ENCODE assay signal across 12 cellular contexts in genomic region chr21:35390013-35390776, GRCh38.
DNase-seq lines count a peak whose midpoint lies in the region; FAIRE-seq and TF ChIP-seq lines count a peak whose summit lies in the region.
"Had no signal": no experiment of that assay in that cellular context is flagged by ENCODE, and none has a peak within 500 bp of the region (broad histone marks: within the 10 kb centered on the region; RNA-seq: fewer than 3 reads in every experiment).

No MANE protein-coding gene starts in this region.

- H3K4me3 ChIP-seq in astrocyte of the spinal cord (ENCODE audit: low read depth, low read length) (no peak overlapping the region), mesenchymal stem cell (ENCODE audit: insufficient read depth in 1 of 2, low read depth in 1 of 2, low read length in 2 of 2) (no peak overlapping the region), uterus (no peak overlapping the region), small intestine (ENCODE audit: low read depth in 1 of 2, low read length in 2 of 2) (no peak overlapping the region)
- H3K4me3 ChIP-seq: heart right ventricle had no signal

- H2BK15ac ChIP-seq in mesenchymal stem cell (ENCODE audit: low read depth, poor library complexity, severe bottlenecking) = no peak overlapping the region

- H3K4me3 Mint-ChIP-seq in Calu3 (ENCODE audit: low read depth, unreplicated experiment) = no peak overlapping the region
- H3K4me3 Mint-ChIP-seq in activated CD4-positive, alpha-beta T cell treated with anti-CD3 and anti-CD28 coated beads, Interleukin-2, amount 10 ng/mL, durations not matched to agents 7 days and 5 days = no peak overlapping the region

- no peak overlapping the region for H4K8ac ChIP-seq in mesenchymal stem cell (ENCODE audit: low read length)

- no peak overlapping the region for H2AFZ ChIP-seq in mesenchymal stem cell (ENCODE audit: low read depth, low read length)

- H3K4me1 Mint-ChIP-seq in Calu3 (ENCODE audit: low read depth, unreplicated experiment) = no peaks in the 10 kb centered on the region
- no peaks in the 10 kb centered on the region for H3K4me1 Mint-ChIP-seq in activated CD4-positive, alpha-beta T cell treated with anti-CD3 and anti-CD28 coated beads, Interleukin-2, amount 10 ng/mL, durations not matched to agents 7 days and 5 days

- FAIRE-seq in small intestine (lab: Jason Lieb, UNC) = no peak

- no peaks in the 10 kb centered on the region for H3K27me3 Mint-ChIP-seq in Calu3 (ENCODE audit: unreplicated experiment)
- H3K27me3 Mint-ChIP-seq in activated CD4-positive, alpha-beta T cell treated with anti-CD3 and anti-CD28 coated beads, Interleukin-2, amount 10 ng/mL, durations not matched to agents 7 days and 5 days = no peaks in the 10 kb centered on the region

- 94% methylated on average over 3 of the region's 5 CpGs for WGBS in mesenchymal stem cell
- WGBS in small intestine, 3 donors = 87 to 89% (median 87%) methylated on average over 5 of the region's 5 CpGs

- H3K9me3 ChIP-seq in mesenchymal stem cell (ENCODE audit: control insufficient read depth, low read length) = no peaks in the 10 kb centered on the region
- H3K9me3 ChIP-seq in uterus = no peaks in the 10 kb centered on the region
- no peaks in the 10 kb centered on the region for H3K9me3 ChIP-seq in small intestine (ENCODE audit: control insufficient read depth, low read depth)

- TF ChIP-seq POLR2A in uterus (IDR thresholded peaks at IDR 0.05) = no peak

- no peak overlapping the region for H2BK120ac ChIP-seq in mesenchymal stem cell (ENCODE audit: low read depth, low read length)

- H4K91ac ChIP-seq in mesenchymal stem cell (ENCODE audit: low read length) = no peak overlapping the region

- DNase-seq in EL (peak; percentile 25), NAMALWA (ENCODE audit: low spot score) (peak; percentile 13), astrocyte of the spinal cord (ENCODE audit: low read depth, low spot score) (peak; percentile 59), mesenchymal stem cell (peak; percentile 68), uterus (no peak), Calu3 (no peak), small intestine (no peak)
- no peak for DNase-seq in activated CD4-positive, alpha-beta T cell treated with anti-CD3 and anti-CD28 coated beads, Interleukin-2, amount 10 ng/mL, durations not matched to agents 7 days and 5 days
- DNase-seq: activated CD4-positive, alpha-beta T cell treated with anti-CD3 and anti-CD28 coated beads, Interleukin-2, amount 50 U/mL, for 1 hour; anterior cingulate cortex; heart right ventricle had no signal

- in situ Hi-C loops in astrocyte of the spinal cord (cut with HindIII; ENCODE audit: low sequenced_read_pairs) = no loop called here

- TF ChIP-seq CTCF in astrocyte of the spinal cord (IDR thresholded peaks at IDR 0.05; ENCODE audit: low read depth, low read length) = no peak
- TF ChIP-seq CTCF in uterus (IDR thresholded peaks at IDR 0.05) = no peak
- TF ChIP-seq CTCF in Calu3 (IDR thresholded peaks at IDR 0.05; ENCODE audit: unreplicated experiment) = no peak

- H3K36me3 ChIP-seq in mesenchymal stem cell (ENCODE audit: control insufficient read depth in 1 of 2, insufficient read depth in 2 of 2, low read depth in 1 of 2, low read length in 2 of 2) (no peaks in the 10 kb centered on the region), uterus (no peaks in the 10 kb centered on the region), small intestine (ENCODE audit: control insufficient read depth in 2 of 2, insufficient read depth in 2 of 2, low read length in 2 of 2) (no peaks in the 10 kb centered on the region)
- H3K36me3 ChIP-seq: heart right ventricle had no signal

- H3K4ac ChIP-seq in mesenchymal stem cell (ENCODE audit: low read depth in 1 of 2, low read length in 2 of 2) = no peak overlapping the region

- no peaks in the 10 kb centered on the region for H3K27me3 ChIP-seq in mesenchymal stem cell (ENCODE audit: control insufficient read depth in 1 of 2, insufficient read depth in 1 of 2, low read length in 2 of 2)
- H3K27me3 ChIP-seq in uterus = no peaks in the 10 kb centered on the region
- H3K27me3 ChIP-seq in small intestine (ENCODE audit: control insufficient read depth in 2 of 2, insufficient read depth in 2 of 2, low read length in 2 of 2) = no peaks in the 10 kb centered on the region

- H2BK5ac ChIP-seq in mesenchymal stem cell (ENCODE audit: low read depth, low read length, poor library complexity, severe bottlenecking) = no peak overlapping the region

- H3K27ac Mint-ChIP-seq in Calu3 (ENCODE audit: unreplicated experiment) = no peak overlapping the region
- no peak overlapping the region for H3K27ac Mint-ChIP-seq in activated CD4-positive, alpha-beta T cell treated with anti-CD3 and anti-CD28 coated beads, Interleukin-2, amount 10 ng/mL, durations not matched to agents 7 days and 5 days

- no peak overlapping the region for H3K27ac ChIP-seq in mesenchymal stem cell (ENCODE audit: low read length, poor library complexity, severe bottlenecking)
- H3K27ac ChIP-seq in uterus = no peak overlapping the region
- no peak overlapping the region for H3K27ac ChIP-seq in small intestine (ENCODE audit: low read depth in 1 of 2, low read length in 1 of 2)
- H3K27ac ChIP-seq: heart right ventricle, KMS-11 had no signal

- no peaks in the 10 kb centered on the region for H3K36me3 Mint-ChIP-seq in Calu3 (ENCODE audit: insufficient read depth, unreplicated experiment)
- no peaks in the 10 kb centered on the region for H3K36me3 Mint-ChIP-seq in activated CD4-positive, alpha-beta T cell treated with anti-CD3 and anti-CD28 coated beads, Interleukin-2, amount 10 ng/mL, durations not matched to agents 7 days and 5 days (ENCODE audit: low read depth)

- H2AK5ac ChIP-seq in mesenchymal stem cell (ENCODE audit: low read length, severe bottlenecking) = no peak overlapping the region

- no peak overlapping the region for H3K4me2 ChIP-seq in mesenchymal stem cell (ENCODE audit: low read length, poor library complexity, severe bottlenecking)
- H3K4me2 ChIP-seq: KMS-11 had no signal

- CTCF ChIA-PET in Calu3 (lab: Charles Lee) = interaction anchor here (1.4 kb wide), 1 partner anchor 10 kb away, joined by 4 read pairs; no protein-coding TSS in a partner anchor
- CTCF ChIA-PET in activated CD4-positive, alpha-beta T cell treated with anti-CD3 and anti-CD28 coated beads, Interleukin-2, amount 10 ng/mL, durations not matched to agents 7 days and 5 days (lab: Charles Lee) = interaction anchor here (0.5 to 2.0 kb wide), 6 partner anchors 10 to 406 kb away, joined by 3 to 5 read pairs (median 4); no protein-coding TSS in a partner anchor

- H3K14ac ChIP-seq in mesenchymal stem cell (ENCODE audit: low read length in 2 of 2) = no peak overlapping the region

- POLR2A ChIA-PET in activated CD4-positive, alpha-beta T cell treated with anti-CD3 and anti-CD28 coated beads, Interleukin-2, amount 10 ng/mL, durations not matched to agents 7 days and 5 days (lab: Charles Lee) = no interaction called here

- no peaks in the 10 kb centered on the region for H3K4me1 ChIP-seq in mesenchymal stem cell (ENCODE audit: control insufficient read depth, insufficient read depth, low read depth, low read length)
- no peaks in the 10 kb centered on the region for H3K4me1 ChIP-seq in uterus
- H3K4me1 ChIP-seq in small intestine (ENCODE audit: control insufficient read depth in 2 of 2, insufficient read depth in 1 of 2, low read depth in 1 of 2, low read length in 1 of 2) = no peaks in the 10 kb centered on the region

- H3K79me1 ChIP-seq in mesenchymal stem cell (replicated peaks; ENCODE audit: low read length, poor library complexity, severe bottlenecking) = no peaks in the 10 kb centered on the region

- BruUV-seq in Calu3 (replicated peaks; lab: Mats Ljungman, UMichigan) = no TSS peak

- intact Hi-C loops in uterus (cut with DNase I; ENCODE audit: low total_unique reads) = no loop called here
- intact Hi-C loops in Calu3 (cut with micrococcal nuclease; ENCODE audit: unreplicated experiment) = no loop called here

- no peak overlapping the region for H3K9ac ChIP-seq in mesenchymal stem cell (ENCODE audit: low read length)
- H3K9ac ChIP-seq: KMS-11 had no signal

- H3K18ac ChIP-seq in mesenchymal stem cell (ENCODE audit: low read depth in 1 of 2, low read length in 2 of 2) = no peak overlapping the region

- H3K23ac ChIP-seq in mesenchymal stem cell (ENCODE audit: low read length in 2 of 2) = no peak overlapping the region

- peaks cover 7% of the 10 kb centered on the region for H3K9me3 Mint-ChIP-seq in Calu3 (ENCODE audit: low read depth, unreplicated experiment)
- H3K9me3 Mint-ChIP-seq in activated CD4-positive, alpha-beta T cell treated with anti-CD3 and anti-CD28 coated beads, Interleukin-2, amount 10 ng/mL, durations not matched to agents 7 days and 5 days = peaks cover 5% of the 10 kb centered on the region

- no peak overlapping the region for H2BK12ac ChIP-seq in mesenchymal stem cell (ENCODE audit: low read length in 2 of 2)

Comparison
In these comparisons a context has a peak if more than half of its experiments do, and no peak if none do; other contexts are left out.
1. DNase-seq: peak in EL (single experiment), NAMALWA (single experiment), astrocyte of the spinal cord (single experiment) and mesenchymal stem cell (single experiment); none in uterus (0 of 2), Calu3 (single experiment), small intestine (single experiment) and activated CD4-positive, alpha-beta T cell treated with anti-CD3 and anti-CD28 coated beads, Interleukin-2, amount 10 ng/mL, durations not matched to agents 7 days and 5 days (single experiment).